13 cellular contexts compared by ENCODE assay signal in the genomic region with DNA sequence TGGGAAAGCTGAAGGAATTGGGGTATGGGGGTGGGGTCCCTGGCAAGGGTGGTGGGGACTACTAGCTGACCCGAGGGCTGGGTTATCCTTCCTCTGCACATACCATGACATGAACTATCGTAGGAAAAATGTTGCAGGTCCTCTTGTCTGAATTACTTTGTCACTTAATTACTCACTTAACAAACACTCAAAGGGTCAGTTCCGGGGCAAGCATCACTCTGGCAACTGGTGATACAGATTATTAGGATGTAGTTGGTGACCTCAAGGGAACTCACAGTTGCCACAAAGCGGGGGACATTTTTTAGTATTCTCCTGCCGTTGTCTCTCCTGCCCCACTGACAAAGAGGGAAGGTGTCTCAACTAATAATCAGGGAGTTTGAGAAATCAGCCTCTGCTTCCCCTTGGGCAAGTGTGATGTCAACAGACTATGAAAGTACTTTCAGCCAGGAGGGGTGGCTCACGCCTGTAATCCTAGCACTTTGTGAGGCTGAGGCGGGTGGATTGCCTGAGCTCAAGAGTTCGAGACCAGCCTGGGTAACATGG. TPM values are rescaled to one million over a fixed set of nuclear protein-coding genes. Genes with fewer than 3 reads are reported as not detected.
A peak's percentile ranks its signal among the peaks of the same experiment; 100 is the strongest.
DNase-seq lines count a peak whose midpoint lies in the region; ATAC-seq, FAIRE-seq and TF ChIP-seq lines count a peak whose summit lies in the region.
"Had no signal": no experiment of that assay in that cellular context is flagged by ENCODE, and none has a peak within 500 bp of the region (broad histone marks: within the 10 kb centered on the region; RNA-seq: fewer than 3 reads in every experiment).

No MANE protein-coding gene starts in this region.

- no peak overlapping the region for H3K27ac ChIP-seq in neural progenitor cell
- H3K27ac ChIP-seq: body of pancreas had no signal

- H3K79me2 ChIP-seq in neural progenitor cell (ENCODE audit: low read depth): no peaks in the 10 kb centered on the region

- H3K4me3 ChIP-seq in neural progenitor cell: no peak overlapping the region
- H3K4me3 ChIP-seq: body of pancreas, tibial nerve had no signal

- H2AFZ ChIP-seq in neural progenitor cell (replicated peaks): no peak overlapping the region

- no peaks in the 10 kb centered on the region for H3K27me3 ChIP-seq in neural progenitor cell
- H3K27me3 ChIP-seq: body of pancreas, tibial nerve had no signal

- peaks cover 6% of the 10 kb centered on the region for H3F3A ChIP-seq in neural progenitor cell (ENCODE audit: low read depth)

- no peak overlapping the region for H3K4me2 ChIP-seq in neural progenitor cell

- no peak for ATAC-seq in HG03354 (IDR thresholded peaks at IDR 0.05; ENCODE audit: poor library complexity, severe bottlenecking, unreplicated experiment)
- ATAC-seq: body of pancreas had no signal

- H3K36me3 Mint-ChIP-seq in CD14-positive monocyte: peaks cover 2 to 5% of the 10 kb centered on the region in 2 donors
- no peaks in the 10 kb centered on the region for H3K36me3 Mint-ChIP-seq in activated T-helper 1 cell treated with anti-CD3 and anti-CD28 coated beads, Interleukin-12 subunit alpha, Interleukin-12 subunit beta, Interleukin-2, Interleukin-4 antibody, amounts not matched to agents 30 ng/mL and 10 ng/mL and 1 ng/mL, durations not matched to agents 14 hours and 24 hours and 36 hours (ENCODE audit: low read depth)
- no peaks in the 10 kb centered on the region for H3K36me3 Mint-ChIP-seq in neural progenitor cell

- H3K9me3 ChIP-seq in neural progenitor cell (ENCODE audit: low read depth): no peaks in the 10 kb centered on the region
- H3K9me3 ChIP-seq: body of pancreas, tibial nerve had no signal

- peak; percentile 13 for FAIRE-seq in HTR-8/SVneo (lab: Jason Lieb, UNC)
- FAIRE-seq: H1 had no signal

- H3K4me3 Mint-ChIP-seq in CD14-positive monocyte (no peak overlapping the region), neural progenitor cell (no peak overlapping the region)
- H3K4me3 Mint-ChIP-seq in activated T-helper 1 cell treated with anti-CD3 and anti-CD28 coated beads, Interleukin-12 subunit alpha, Interleukin-12 subunit beta, Interleukin-2, Interleukin-4 antibody, amounts not matched to agents 30 ng/mL and 10 ng/mL and 1 ng/mL, durations not matched to agents 14 hours and 24 hours and 36 hours: no peak overlapping the region

- no peaks in the 10 kb centered on the region for H4K20me1 ChIP-seq in neural progenitor cell (ENCODE audit: low read depth)

- H3K9me3 Mint-ChIP-seq in CD14-positive monocyte (no peaks in the 10 kb centered on the region), neural progenitor cell (no peaks in the 10 kb centered on the region)
- H3K9me3 Mint-ChIP-seq in activated T-helper 1 cell treated with anti-CD3 and anti-CD28 coated beads, Interleukin-12 subunit alpha, Interleukin-12 subunit beta, Interleukin-2, Interleukin-4 antibody, amounts not matched to agents 30 ng/mL and 10 ng/mL and 1 ng/mL, durations not matched to agents 14 hours and 24 hours and 36 hours: no peaks in the 10 kb centered on the region

- H3K36me3 ChIP-seq in neural progenitor cell: no peaks in the 10 kb centered on the region
- H3K36me3 ChIP-seq: tibial nerve had no signal

- intact Hi-C loops in CD14-positive monocyte (cut with micrococcal nuclease): no loop called here
- intact Hi-C loops in activated T-helper 1 cell treated with anti-CD3 and anti-CD28 coated beads, Interleukin-12 subunit alpha, Interleukin-12 subunit beta, Interleukin-2, Interleukin-4 antibody, amounts not matched to agents 30 ng/mL and 10 ng/mL and 1 ng/mL, durations not matched to agents 14 hours and 24 hours and 36 hours (cut with micrococcal nuclease): loop anchor here (1.0 kb wide), 1 partner anchor 11 kb away; a partner anchor contains a TSS

- H3K27me3 Mint-ChIP-seq in CD14-positive monocyte (ENCODE audit: low read depth in 3 of 3) (peaks cover 5 to 8% (median 8%) of the 10 kb centered on the region in 3 donors), neural progenitor cell (ENCODE audit: insufficient read depth, low read depth) (peaks cover 9% of the 10 kb centered on the region)
- peaks cover 9% of the 10 kb centered on the region for H3K27me3 Mint-ChIP-seq in activated T-helper 1 cell treated with anti-CD3 and anti-CD28 coated beads, Interleukin-12 subunit alpha, Interleukin-12 subunit beta, Interleukin-2, Interleukin-4 antibody, amounts not matched to agents 30 ng/mL and 10 ng/mL and 1 ng/mL, durations not matched to agents 14 hours and 24 hours and 36 hours (ENCODE audit: insufficient read depth)

- peak overlapping the region; percentile 84 to 99 (median 95) for H3K27ac Mint-ChIP-seq in CD14-positive monocyte
- H3K27ac Mint-ChIP-seq in activated T-helper 1 cell treated with anti-CD3 and anti-CD28 coated beads, Interleukin-12 subunit alpha, Interleukin-12 subunit beta, Interleukin-2, Interleukin-4 antibody, amounts not matched to agents 30 ng/mL and 10 ng/mL and 1 ng/mL, durations not matched to agents 14 hours and 24 hours and 36 hours: peak overlapping the region; percentile 81
- H3K27ac Mint-ChIP-seq in neural progenitor cell: no peak overlapping the region

- TF ChIP-seq CTCF in CD14-positive monocyte (IDR thresholded peaks at IDR 0.05): no peak
- TF ChIP-seq CTCF in neural progenitor cell (IDR thresholded peaks at IDR 0.05): no peak

- peak; percentile 82 for DNase-seq in CD14-positive monocyte (ENCODE audit: low spot score)
- DNase-seq in HTR-8/SVneo (ENCODE audit: insufficient read length, low spot score): no peak
- no peak for DNase-seq in activated T-helper 1 cell treated with anti-CD3 and anti-CD28 coated beads, Interleukin-12 subunit alpha, Interleukin-12 subunit beta, Interleukin-2, Interleukin-4 antibody, amounts not matched to agents 30 ng/mL and 10 ng/mL and 1 ng/mL, durations not matched to agents 14 hours and 24 hours and 36 hours (ENCODE audit: low spot score)
- peak; percentile 37 for DNase-seq in kidney glomerular epithelial cell (lab: John Stamatoyannopoulos, UW)
- no peak for DNase-seq in activated CD8-positive, alpha-beta memory T cell treated with anti-CD3 and anti-CD28 coated beads, Interleukin-2, amount 50 U/mL, for 48 hours
- DNase-seq in neural progenitor cell (ENCODE audit: low spot score): no peak
- no peak for DNase-seq in hippocampal formation (lab: John Stamatoyannopoulos, UW)
- DNase-seq: body of pancreas, KBM-7, left cardiac atrium had no signal

- H3K4me1 Mint-ChIP-seq in CD14-positive monocyte (peaks cover 61% of the 10 kb centered on the region), neural progenitor cell (peaks cover 25% of the 10 kb centered on the region)
- H3K4me1 Mint-ChIP-seq in activated T-helper 1 cell treated with anti-CD3 and anti-CD28 coated beads, Interleukin-12 subunit alpha, Interleukin-12 subunit beta, Interleukin-2, Interleukin-4 antibody, amounts not matched to agents 30 ng/mL and 10 ng/mL and 1 ng/mL, durations not matched to agents 14 hours and 24 hours and 36 hours (ENCODE audit: low read depth): peaks cover 43% of the 10 kb centered on the region

- H3K9ac ChIP-seq in neural progenitor cell: no peak overlapping the region

- H3K4me1 ChIP-seq in neural progenitor cell: no peaks in the 10 kb centered on the region

RNA-seq across cellular contexts. Expression of a gene that starts 10.4 kb away (rescaled TPM):
- polyA plus RNA-seq in CD14-positive monocyte: 10 to 100 TPM; 59.3 to 70.9 TPM
- 104 and 120 TPM in 2 replicates for total RNA-seq in activated T-helper 1 cell treated with anti-CD3 and anti-CD28 coated beads, Interleukin-12 subunit alpha, Interleukin-12 subunit beta, Interleukin-2, Interleukin-4 antibody, amounts not matched to agents 30 ng/mL and 10 ng/mL and 1 ng/mL, durations not matched to agents 14 hours and 24 hours and 36 hours
- total RNA-seq in neural progenitor cell (ENCODE audit: low replicate concordance): 61.4 and 61.9 TPM in 2 replicates

RNA-seq across cellular contexts. Expression of a gene that starts 11.8 kb away (rescaled TPM):
- 1 to 10 TPM; 4.8 to 6.2 TPM for polyA plus RNA-seq in CD14-positive monocyte
- total RNA-seq in activated T-helper 1 cell treated with anti-CD3 and anti-CD28 coated beads, Interleukin-12 subunit alpha, Interleukin-12 subunit beta, Interleukin-2, Interleukin-4 antibody, amounts not matched to agents 30 ng/mL and 10 ng/mL and 1 ng/mL, durations not matched to agents 14 hours and 24 hours and 36 hours: 42.9 and 43.7 TPM in 2 replicates
- total RNA-seq in neural progenitor cell (ENCODE audit: low replicate concordance): 23.6 and 83.6 TPM in 2 replicates

RNA-seq across cellular contexts. Expression of a gene that starts 21.6 kb away (rescaled TPM):
- 10 to 100 TPM; 76.7 to 79.6 TPM for polyA plus RNA-seq in CD14-positive monocyte
- 110 and 120 TPM in 2 replicates for total RNA-seq in activated T-helper 1 cell treated with anti-CD3 and anti-CD28 coated beads, Interleukin-12 subunit alpha, Interleukin-12 subunit beta, Interleukin-2, Interleukin-4 antibody, amounts not matched to agents 30 ng/mL and 10 ng/mL and 1 ng/mL, durations not matched to agents 14 hours and 24 hours and 36 hours
- 41.9 and 96.4 TPM in 2 replicates for total RNA-seq in neural progenitor cell (ENCODE audit: low replicate concordance)

RNA-seq across cellular contexts. Expression of a gene that starts 32.6 kb away (rescaled TPM):
- polyA plus RNA-seq in CD14-positive monocyte: not detected
- 0.44 and 0.78 TPM in 2 replicates for total RNA-seq in activated T-helper 1 cell treated with anti-CD3 and anti-CD28 coated beads, Interleukin-12 subunit alpha, Interleukin-12 subunit beta, Interleukin-2, Interleukin-4 antibody, amounts not matched to agents 30 ng/mL and 10 ng/mL and 1 ng/mL, durations not matched to agents 14 hours and 24 hours and 36 hours
- not detected in 2 replicates for total RNA-seq in neural progenitor cell (ENCODE audit: low replicate concordance)

Comparison
In these comparisons a context has a peak if more than half of its experiments do, and no peak if none do; other contexts are left out.
1. DNase-seq: peak in CD14-positive monocyte (single experiment) and kidney glomerular epithelial cell (single experiment); none in HTR-8/SVneo (single experiment), activated T-helper 1 cell treated with anti-CD3 and anti-CD28 coated beads, Interleukin-12 subunit alpha, Interleukin-12 subunit beta, Interleukin-2, Interleukin-4 antibody, amounts not matched to agents 30 ng/mL and 10 ng/mL and 1 ng/mL, durations not matched to agents 14 hours and 24 hours and 36 hours (single experiment), activated CD8-positive, alpha-beta memory T cell treated with anti-CD3 and anti-CD28 coated beads, Interleukin-2, amount 50 U/mL, for 48 hours (single experiment), neural progenitor cell (single experiment) and hippocampal formation (0 of 2).